In genomic region chr11:3807856-3808845, GRCh38 we compare ENCODE assay signal across 8 cellular contexts. TPM values are rescaled to one million over a fixed set of nuclear protein-coding genes. Genes with fewer than 3 reads are reported as not detected.
A peak's percentile ranks its signal among the peaks of the same experiment; 100 is the strongest.
DNase-seq lines count a peak whose midpoint lies in the region; ATAC-seq and TF ChIP-seq lines count a peak whose summit lies in the region.

Gene PGAP2, plus strand, starts transcription at chr11:3808560. Its CDS starts 2,700 bp downstream, at chr11:3811260.

- peak within 1 kb of the TSS; percentile 96 for H2AFZ ChIP-seq in SU-DHL-6 (ENCODE audit: low read depth, low read length, severe bottlenecking)

- H3K4me1 ChIP-seq in right cardiac atrium (ENCODE audit: control insufficient read depth, insufficient read depth, low read length) (peaks cover 3% of the 10 kb centered on the region), rectal smooth muscle tissue (ENCODE audit: control insufficient read depth, insufficient read depth, low read length) (peaks cover 3% of the 10 kb centered on the region)

- DNase-seq in DMS79 treated with DMSO at 0.1 percent for 48 hours (lab: John Stamatoyannopoulos, UW) (peak; percentile 65), LoVo (ENCODE audit: low spot score) (peak; percentile 76), right cardiac atrium (peak; percentile 65 to 92 (median 88)), middle frontal gyrus (ENCODE audit: extremely low spot score, low spot score) (no peak)

- intact Hi-C loops in right cardiac atrium (cut with DNase I): no loop called here

- H3K27ac ChIP-seq in SU-DHL-6 (ENCODE audit: low read depth, low read length) (peak within 1 kb of the TSS; percentile 41), angular gyrus (ENCODE audit: low read depth, low read length) (peak within 1 kb of the TSS; percentile 38), right cardiac atrium (ENCODE audit: low read length) (peak within 1 kb of the TSS; percentile 13), rectal smooth muscle tissue (ENCODE audit: low read depth, low read length) (peak within 1 kb of the TSS; percentile 3)

- no peaks in the 10 kb centered on the region for H3K27me3 ChIP-seq in SU-DHL-6 (ENCODE audit: low read length)
- H3K27me3 ChIP-seq in right cardiac atrium (ENCODE audit: control insufficient read depth, insufficient read depth): no peaks in the 10 kb centered on the region
- H3K27me3 ChIP-seq in rectal smooth muscle tissue (ENCODE audit: control insufficient read depth, insufficient read depth, low read length): no peaks in the 10 kb centered on the region

- H3K79me2 ChIP-seq in SU-DHL-6 (ENCODE audit: insufficient read depth, low read length): peaks cover 5% of the 10 kb centered on the region; the same call in 1 of the 2 replicates

- peak within 1 kb of the TSS; percentile 80 for H3K4me2 ChIP-seq in SU-DHL-6 (ENCODE audit: low read depth, low read length, poor library complexity, severe bottlenecking)

- TF ChIP-seq CTCF in SU-DHL-6 (IDR thresholded peaks at IDR 0.05; ENCODE audit: insufficient read depth, low read length, poor library complexity, severe bottlenecking): peak; percentile 69

- no peaks in the 10 kb centered on the region for H3K9me2 ChIP-seq in SU-DHL-6 (replicated peaks; ENCODE audit: insufficient read depth, low read length)

- H4K20me1 ChIP-seq in SU-DHL-6 (ENCODE audit: low read depth, low read length): no peaks in the 10 kb centered on the region

- H3K4me3 ChIP-seq in SU-DHL-6 (ENCODE audit: insufficient read depth, low read length, poor library complexity, severe bottlenecking) (peak within 1 kb of the TSS; percentile 79), right cardiac atrium (ENCODE audit: low read length) (peak within 1 kb of the TSS; percentile 82), rectal smooth muscle tissue (ENCODE audit: low read length) (peak within 1 kb of the TSS; percentile 85)

- H3K36me3 ChIP-seq in SU-DHL-6 (ENCODE audit: low read length) (no peaks in the 10 kb centered on the region), rectal smooth muscle tissue (ENCODE audit: control insufficient read depth, insufficient read depth, low read length) (no peaks in the 10 kb centered on the region)

- peaks cover 12% of the 10 kb centered on the region; the same call in 1 of the 2 replicates for H3F3A ChIP-seq in SU-DHL-6 (ENCODE audit: insufficient read depth)

- 2% methylated on average over 53 of the region's 53 CpGs for WGBS in right cardiac atrium

- H3K9ac ChIP-seq in SU-DHL-6 (ENCODE audit: low read length): peak within 1 kb of the TSS; percentile 78
- H3K9ac ChIP-seq in rectal smooth muscle tissue (ENCODE audit: low read length): peak within 1 kb of the TSS; percentile 46

- ATAC-seq in GM21619 (IDR thresholded peaks at IDR 0.05; ENCODE audit: unreplicated experiment) (peak; percentile 48), right cardiac atrium (peak; percentile 83 to 88)

- H3K9me3 ChIP-seq in SU-DHL-6 (ENCODE audit: insufficient read depth, low read length) (no peaks in the 10 kb centered on the region), right cardiac atrium (ENCODE audit: control insufficient read depth, low read length) (no peaks in the 10 kb centered on the region)

RNA-seq across cellular contexts. Expression of gene PGAP2, which starts in this region (rescaled TPM):
- 10 to 100 TPM; 12.4 to 19.5 (median 15.2) TPM for total RNA-seq in right cardiac atrium
- 13.9 TPM for polyA plus RNA-seq in right cardiac atrium
